Comparison of ENCODE assay signal across 32 cellular contexts in genomic region chr14:100965296-100965695, GRCh38.
"Had no signal": no experiment of that assay in that cellular context is flagged by ENCODE, and none has a peak within 500 bp of the region (broad histone marks: within the 10 kb centered on the region; RNA-seq: fewer than 3 reads in every experiment).

No MANE protein-coding gene starts in this region.

- H3K27ac Mint-ChIP-seq: dendritic cell treated with granulocyte-macrophage colony-stimulating factor and Interleukin-4, amounts not matched to agents 40 ng/mL and 50 ng/mL, for 4 days; endodermal cell; immature natural killer cell; mesothelial cell of epicardium; naive thymus-derived CD4-positive, alpha-beta T cell; nephron; neural progenitor cell; progenitor cell of endocrine pancreas; stimulated activated effector memory CD8-positive, alpha-beta T cell treated with anti-CD3 and anti-CD28 coated beads, Interleukin-12 subunit alpha, Interleukin-12 subunit beta, amount 100 ng/mL, for 72 hours; type B pancreatic cell had no signal

- H3K4me1 ChIP-seq: colonic mucosa, neural progenitor cell, parathyroid adenoma, right atrium auricular region, testis, tibial artery had no signal

- H3K4me3 Mint-ChIP-seq: dendritic cell treated with granulocyte-macrophage colony-stimulating factor and Interleukin-4, amounts not matched to agents 40 ng/mL and 50 ng/mL, for 4 days; endodermal cell; immature natural killer cell; mesothelial cell of epicardium; naive thymus-derived CD4-positive, alpha-beta T cell; nephron; neural progenitor cell; stimulated activated effector memory CD8-positive, alpha-beta T cell treated with anti-CD3 and anti-CD28 coated beads, Interleukin-12 subunit alpha, Interleukin-12 subunit beta, amount 100 ng/mL, for 72 hours; type B pancreatic cell had no signal

- H3K9me3 ChIP-seq: colonic mucosa, mucosa of descending colon, right atrium auricular region, testis, tibial artery had no signal

- H3K36me3 ChIP-seq: colonic mucosa, neural progenitor cell, right atrium auricular region, tibial artery had no signal

- ATAC-seq: esophagus mucosa; mucosa of descending colon; naive thymus-derived CD4-positive, alpha-beta T cell; sciatic nerve; stimulated activated effector memory CD8-positive, alpha-beta T cell treated with anti-CD3 and anti-CD28 coated beads, Interleukin-12 subunit alpha, Interleukin-12 subunit beta, amount 100 ng/mL, for 72 hours had no signal

- H3K9me3 Mint-ChIP-seq: dendritic cell treated with granulocyte-macrophage colony-stimulating factor and Interleukin-4, amounts not matched to agents 40 ng/mL and 50 ng/mL, for 4 days; immature natural killer cell; naive thymus-derived CD4-positive, alpha-beta T cell; nephron; neural progenitor cell; stimulated activated effector memory CD8-positive, alpha-beta T cell treated with anti-CD3 and anti-CD28 coated beads, Interleukin-12 subunit alpha, Interleukin-12 subunit beta, amount 100 ng/mL, for 72 hours; type B pancreatic cell had no signal

- DNase-seq: colonic mucosa; effector CD8-positive, alpha-beta T cell; endodermal cell; foreskin fibroblast; hypothalamus; immature natural killer cell; islet precursor cell; kidney glomerular epithelial cell; mesenchymal stem cell; mucosa of descending colon; naive thymus-derived CD4-positive, alpha-beta T cell; stimulated activated CD4-positive, alpha-beta T cell treated with anti-CD3 and anti-CD28 coated beads, Interleukin-12 subunit alpha, Interleukin-12 subunit beta, amount 100 ng/mL, for 4 hours; stimulated activated CD4-positive, alpha-beta T cell treated with anti-CD3 and anti-CD28 coated beads, Interleukin-1b, Interleukin-23, amount 100 ng/mL, for 48 hours; stimulated activated CD4-positive, alpha-beta T cell treated with anti-CD3 and anti-CD28 coated beads, Interleukin-4, amount 100 ng/mL, for 1 hour; stimulated activated naive CD4-positive, alpha-beta T cell treated with Interleukin-2 at 50 U/mL for 16 hours; substantia nigra; testis; tibial artery had no signal

- H3K27ac ChIP-seq: colonic mucosa, epithelial cell of prostate, neural progenitor cell, parathyroid adenoma, right atrium auricular region, testis, tibial artery had no signal

- H3K27me3 ChIP-seq: colonic mucosa, neural progenitor cell, right atrium auricular region, testis, tibial artery had no signal

- H3K4me1 Mint-ChIP-seq: endodermal cell; immature natural killer cell; mesothelial cell of epicardium; naive thymus-derived CD4-positive, alpha-beta T cell; nephron; neural progenitor cell; stimulated activated effector memory CD8-positive, alpha-beta T cell treated with anti-CD3 and anti-CD28 coated beads, Interleukin-12 subunit alpha, Interleukin-12 subunit beta, amount 100 ng/mL, for 72 hours had no signal

- H3K36me3 Mint-ChIP-seq: immature natural killer cell; mesothelial cell of epicardium; naive thymus-derived CD4-positive, alpha-beta T cell; neural progenitor cell; stimulated activated effector memory CD8-positive, alpha-beta T cell treated with anti-CD3 and anti-CD28 coated beads, Interleukin-12 subunit alpha, Interleukin-12 subunit beta, amount 100 ng/mL, for 72 hours; type B pancreatic cell had no signal

- H3K27me3 Mint-ChIP-seq: progenitor cell of endocrine pancreas had no signal

- H3K4me3 ChIP-seq: colonic mucosa, lung, mucosa of descending colon, neural progenitor cell, right atrium auricular region, smooth muscle cell, testis, tibial artery had no signal
